ENCODE assay signal across 16 cellular contexts in the genomic region with DNA sequence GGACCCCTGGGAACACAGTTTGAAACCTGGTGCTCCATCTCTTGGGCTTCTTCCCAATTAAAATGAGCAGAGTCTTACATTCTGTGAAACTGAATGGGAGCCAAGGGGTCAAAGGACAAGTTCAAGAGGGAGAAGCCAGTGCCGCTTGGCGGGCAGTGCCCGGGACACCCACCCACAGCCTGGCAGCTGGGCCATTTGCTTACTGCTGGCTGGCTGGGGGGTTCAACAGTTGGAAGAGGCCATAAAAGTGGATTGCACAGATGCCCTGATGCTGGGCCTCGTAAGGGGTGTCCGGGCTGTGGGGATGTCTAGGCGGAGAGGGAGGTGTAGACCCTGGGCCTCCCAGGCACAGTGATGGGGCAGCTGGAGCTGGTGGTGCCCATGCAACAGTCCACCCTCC.
"Had no signal": no experiment of that assay in that cellular context is flagged by ENCODE, and none has a peak within 500 bp of the region (broad histone marks: within the 10 kb centered on the region; RNA-seq: fewer than 3 reads in every experiment).

No MANE protein-coding gene starts in this region.

- H3K27ac Mint-ChIP-seq: activated naive CD8-positive, alpha-beta T cell; T-helper 2 cell treated with Interferon-gamma antibody and Interleukin-4, amounts not matched to agents 5 μg/mL and 100 μg/mL, for 36 hours had no signal

- DNase-seq: activated CD4-positive, alpha-beta T cell treated with anti-CD3 and anti-CD28 coated beads, Interleukin-2, amount 10 ng/mL, durations not matched to agents 7 days and 5 days; activated CD8-positive, alpha-beta memory T cell treated with anti-CD3 and anti-CD28 coated beads, Interleukin-2, amount 50 U/mL, for 48 hours; activated gamma-delta T cell treated with Interleukin-2 at 50 U/mL for 16 hours; activated T-cell treated with anti-CD3 and anti-CD28 coated beads, Interleukin-2, amount 50 U/mL, for 72 hours; amniotic stem cell; islet precursor cell; left ventricle myocardium inferior; mesendoderm; stimulated activated CD4-positive, alpha-beta T cell treated with anti-CD3 and anti-CD28 coated beads, Interleukin-4, amount 100 ng/mL, for 1 hour; stimulated activated naive CD4-positive, alpha-beta T cell; SW 1271; trophoblast cell had no signal

- H3K9me3 ChIP-seq: left ventricle myocardium inferior, pancreas had no signal

- H3K27me3 Mint-ChIP-seq: activated CD4-positive, alpha-beta T cell treated with anti-CD3 and anti-CD28 coated beads, Interleukin-2, amount 10 ng/mL, durations not matched to agents 7 days and 5 days; activated naive CD8-positive, alpha-beta T cell had no signal

- H3K27ac ChIP-seq: pancreas had no signal

- ATAC-seq: activated T-cell treated with anti-CD3 and anti-CD28 coated beads, Interleukin-2, amount 50 U/mL, for 72 hours; pancreas had no signal

- H3K27me3 ChIP-seq: pancreas had no signal

- H3K36me3 ChIP-seq: left ventricle myocardium inferior, pancreas had no signal

- H3K4me3 Mint-ChIP-seq: activated CD4-positive, alpha-beta T cell treated with anti-CD3 and anti-CD28 coated beads, Interleukin-2, amount 10 ng/mL, durations not matched to agents 7 days and 5 days; activated naive CD8-positive, alpha-beta T cell; activated T-cell treated with anti-CD3 and anti-CD28 coated beads, Interleukin-2, amount 50 U/mL, for 72 hours; T-helper 2 cell treated with Interferon-gamma antibody and Interleukin-4, amounts not matched to agents 5 μg/mL and 100 μg/mL, for 36 hours had no signal

- H3K4me3 ChIP-seq: left ventricle myocardium inferior, pancreas had no signal

- H3K9me3 Mint-ChIP-seq: activated CD4-positive, alpha-beta T cell treated with anti-CD3 and anti-CD28 coated beads, Interleukin-2, amount 10 ng/mL, durations not matched to agents 7 days and 5 days; activated T-cell treated with anti-CD3 and anti-CD28 coated beads, Interleukin-2, amount 50 U/mL, for 72 hours; T-helper 2 cell treated with Interferon-gamma antibody and Interleukin-4, amounts not matched to agents 5 μg/mL and 100 μg/mL, for 36 hours had no signal

- FAIRE-seq: endometrium, pancreas had no signal
